In genomic region chr19:48961051-48961649, GRCh38 we compare ENCODE assay signal across 12 cellular contexts. TPM values are rescaled to one million over a fixed set of nuclear protein-coding genes. Genes with fewer than 3 reads are reported as not detected.
DNase-seq lines count a peak whose midpoint lies in the region; ATAC-seq, FAIRE-seq and TF ChIP-seq lines count a peak whose summit lies in the region.
"Had no signal": no experiment of that assay in that cellular context is flagged by ENCODE, and none has a peak within 500 bp of the region (broad histone marks: within the 10 kb centered on the region; RNA-seq: fewer than 3 reads in every experiment).

No MANE protein-coding gene starts in this region.

- no peaks in the 10 kb centered on the region for H3K27me3 Mint-ChIP-seq in activated T-helper 2 cell treated with anti-CD3 and anti-CD28 coated beads, Interferon-gamma antibody, Interleukin-2, Interleukin-4, amounts not matched to agents 10 μg/mL and 5 μg/mL and 100 μg/mL, durations not matched to agents 14 hours and 24 hours and 36 hours (ENCODE audit: low read depth)

- H3K27me3 ChIP-seq in HepG2 (ENCODE audit: control insufficient read depth in 1 of 2, insufficient read depth in 2 of 2, low read length in 2 of 2) = no peaks in the 10 kb centered on the region; a peak in 1 of 5 replicates
- no peaks in the 10 kb centered on the region for H3K27me3 ChIP-seq in right lobe of liver
- no peaks in the 10 kb centered on the region for H3K27me3 ChIP-seq in mucosa of stomach (ENCODE audit: control insufficient read depth, insufficient read depth, low read length)
- no peaks in the 10 kb centered on the region for H3K27me3 ChIP-seq in upper lobe of left lung
- H3K27me3 ChIP-seq: thyroid gland had no signal

- H3K27ac ChIP-seq in HepG2 (ENCODE audit: extremely low read length, insufficient read depth, low read length) (peak overlapping the region; percentile 100), right lobe of liver (no peak overlapping the region), upper lobe of left lung (peak overlapping the region in 3 of 4 donors; percentile 88 to 98 (median 93))

- no TSS peak for BruUV-seq in HepG2 (replicated peaks; lab: Mats Ljungman, UMichigan)

- FAIRE-seq in HepG2 (lab: Jason Lieb, UNC) = no peak

- 0 out of 2 replicates have a peak, but pooled peaks have one; percentile 7 for TF ChIP-seq RAD21 in HepG2 (CRISPR knock-in tag; IDR thresholded peaks at IDR 0.05)

- ATAC-seq in HepG2 (peak; percentile 1), right lobe of liver (no peak), upper lobe of left lung (ENCODE audit: low FRiP score in 2 of 2) (no peak), HG03280 (IDR thresholded peaks at IDR 0.05; ENCODE audit: unreplicated experiment) (no peak)

- CTCF ChIA-PET in HepG2 (lab: Yijun Ruan, JAX; ENCODE audit: low intra/inter-chr PET ratio, low total read pairs) = no interaction called here

- H3K36me3 ChIP-seq in HepG2 (replicated peaks in 1 of 2; ENCODE audit: control insufficient read depth in 1 of 2, insufficient read depth in 2 of 2, low read length in 2 of 2) (peaks cover 3 to 9% of the 10 kb centered on the region in 2 experiments; a peak in 4 of 5 replicates), right lobe of liver (peaks cover 0 to 8% (median 1%) of the 10 kb centered on the region in 4 donors), mucosa of stomach (ENCODE audit: control insufficient read depth, insufficient read depth, low read length) (no peaks in the 10 kb centered on the region), upper lobe of left lung (peaks cover under 1 to 7% (median 3%) of the 10 kb centered on the region in 4 donors)

- peaks cover 53% of the 10 kb centered on the region for H3K36me3 Mint-ChIP-seq in activated T-helper 2 cell treated with anti-CD3 and anti-CD28 coated beads, Interferon-gamma antibody, Interleukin-2, Interleukin-4, amounts not matched to agents 10 μg/mL and 5 μg/mL and 100 μg/mL, durations not matched to agents 14 hours and 24 hours and 36 hours (ENCODE audit: low read depth)

- no peak overlapping the region for H3K4me3 Mint-ChIP-seq in activated T-helper 2 cell treated with anti-CD3 and anti-CD28 coated beads, Interferon-gamma antibody, Interleukin-2, Interleukin-4, amounts not matched to agents 10 μg/mL and 5 μg/mL and 100 μg/mL, durations not matched to agents 14 hours and 24 hours and 36 hours (ENCODE audit: low read depth)

- H2AFZ ChIP-seq in HepG2 (ENCODE audit: low read length) = no peak overlapping the region

- peaks cover 24% of the 10 kb centered on the region for H3K79me2 ChIP-seq in HepG2 (ENCODE audit: insufficient read depth, low read length)

- no peaks in the 10 kb centered on the region for H3K9me3 Mint-ChIP-seq in activated T-helper 2 cell treated with anti-CD3 and anti-CD28 coated beads, Interferon-gamma antibody, Interleukin-2, Interleukin-4, amounts not matched to agents 10 μg/mL and 5 μg/mL and 100 μg/mL, durations not matched to agents 14 hours and 24 hours and 36 hours

- peak overlapping the region; percentile 97 for H3K4me2 ChIP-seq in HepG2 (ENCODE audit: low read depth, low read length)

- H3K4me1 ChIP-seq in HepG2 (ENCODE audit: insufficient read depth, low read length) (peaks cover 69% of the 10 kb centered on the region), right lobe of liver (peaks cover 0 to 15% (median 0%) of the 10 kb centered on the region in 4 donors), mucosa of stomach (ENCODE audit: control insufficient read depth, insufficient read depth, low read length) (peaks cover 49% of the 10 kb centered on the region), upper lobe of left lung (peaks cover 28 to 49% (median 35%) of the 10 kb centered on the region in 4 donors)

- H3K9ac ChIP-seq in HepG2 (ENCODE audit: insufficient read depth, low read depth, low read length) (peak overlapping the region; percentile 98), mucosa of stomach (ENCODE audit: low read length) (peak overlapping the region; percentile 15)

- H3K4me1 Mint-ChIP-seq in activated T-helper 2 cell treated with anti-CD3 and anti-CD28 coated beads, Interferon-gamma antibody, Interleukin-2, Interleukin-4, amounts not matched to agents 10 μg/mL and 5 μg/mL and 100 μg/mL, durations not matched to agents 14 hours and 24 hours and 36 hours (ENCODE audit: low read depth) = peaks cover 50% of the 10 kb centered on the region

- TF ChIP-seq EP300 in HepG2 (IDR thresholded peaks at IDR 0.05; ENCODE audit: low read depth in 2 of 2, low read length in 2 of 2) = no peak
- no peak for TF ChIP-seq EP300 in HepG2 (CRISPR knock-in tag; IDR thresholded peaks at IDR 0.05; ENCODE audit: borderline replicate concordance)
- no peak for TF ChIP-seq EP300 in upper lobe of left lung (IDR thresholded peaks at IDR 0.05)

- DNase-seq in HepG2 (ENCODE audit: low spot score) = peak; percentile 48
- DNase-seq in right lobe of liver = no peak
- DNase-seq in activated T-helper 2 cell treated with anti-CD3 and anti-CD28 coated beads, Interferon-gamma antibody, Interleukin-2, Interleukin-4, amounts not matched to agents 10 μg/mL and 5 μg/mL and 100 μg/mL, durations not matched to agents 14 hours and 24 hours and 36 hours (ENCODE audit: low spot score) = no peak
- peak in 1 of 2 donors; percentile 50 for DNase-seq in upper lobe of left lung
- DNase-seq in activated T-cell treated with anti-CD3 and anti-CD28 coated beads for 4 hours = no peak
- DNase-seq in SIG-M5 treated with dmso at 0.1 percent for 504 hours (lab: John Stamatoyannopoulos, UW; ENCODE audit: unreplicated experiment) = no peak
- DNase-seq: NCI-H146, thyroid gland had no signal

- TF ChIP-seq POLR2A in HepG2 (IDR thresholded peaks at IDR 0.05; ENCODE audit: insufficient read depth in 1 of 2, low read depth in 2 of 2, low read length in 2 of 2) (peak in 1 of 2 experiments; percentile 6; a peak in 1 of 4 replicates), right lobe of liver (IDR thresholded peaks at IDR 0.05) (no peak), upper lobe of left lung (IDR thresholded peaks at IDR 0.05) (no peak)

- TF ChIP-seq CTCF in HepG2 (CRISPR knock-in tag; IDR thresholded peaks at IDR 0.05) = no peak
- TF ChIP-seq CTCF in right lobe of liver (IDR thresholded peaks at IDR 0.05) = no peak
- no peak for TF ChIP-seq CTCF in upper lobe of left lung (IDR thresholded peaks at IDR 0.05)

- H3K9me3 ChIP-seq in HepG2 (ENCODE audit: low read length) (no peaks in the 10 kb centered on the region), right lobe of liver (no peaks in the 10 kb centered on the region), mucosa of stomach (ENCODE audit: control insufficient read depth, low read length) (no peaks in the 10 kb centered on the region), upper lobe of left lung (no peaks in the 10 kb centered on the region)
- H3K9me3 ChIP-seq: thyroid gland had no signal

- H3K27ac Mint-ChIP-seq in activated T-helper 2 cell treated with anti-CD3 and anti-CD28 coated beads, Interferon-gamma antibody, Interleukin-2, Interleukin-4, amounts not matched to agents 10 μg/mL and 5 μg/mL and 100 μg/mL, durations not matched to agents 14 hours and 24 hours and 36 hours = peak overlapping the region; percentile 70

- H4K20me1 ChIP-seq in HepG2 (ENCODE audit: insufficient read depth, low read length) = peaks cover 10% of the 10 kb centered on the region

- 50% methylated on average over 18 of the region's 19 CpGs for whole genome bisulfite sequencing in HepG2 (ENCODE audit: low lambda C conversion rate)
- 77% methylated on average over 8 of the region's 19 CpGs for whole genome bisulfite sequencing in right lobe of liver (ENCODE audit: insufficient coverage, low coverage, low lambda C conversion rate, missing lambda C conversion rate)
- 89 to 90% methylated on average over 19 of the region's 19 CpGs for WGBS in upper lobe of left lung, 2 donors

- POLR2A ChIA-PET in HepG2 (lab: Yijun Ruan, JAX) = interaction anchor here (1.0 to 2.8 kb wide), 10 partner anchors 8 to 342 kb away, joined by 3 to 35 read pairs (median 18); partner anchors contain the start of genes BAX, DHDH, GYS1 and PLEKHA4

- H3K4me3 ChIP-seq in HepG2 (replicated peaks in 1 of 3; ENCODE audit: insufficient read depth in 1 of 3, low read depth in 2 of 3, low read length in 3 of 3) = peak overlapping the region in 2 of 3 experiments; percentile 80; a peak in 3 of 6 replicates
- no peak overlapping the region for H3K4me3 ChIP-seq in right lobe of liver
- no peak overlapping the region for H3K4me3 ChIP-seq in mucosa of stomach (ENCODE audit: low read length)
- no peak overlapping the region for H3K4me3 ChIP-seq in upper lobe of left lung
- H3K4me3 ChIP-seq: thyroid gland had no signal

- in situ Hi-C loops in HepG2 (cut with HindIII; ENCODE audit: extremely low pct_ligation_motif_present, low pct_unique_long_range_greater_than_20kb) = loop anchor here (5.0 kb wide), 1 partner anchor 89 kb away; the partner anchor contains the start of gene PPP1R15A

- intact Hi-C loops in HepG2 (cut with micrococcal nuclease; ENCODE audit: unreplicated experiment) = loop anchor here (10.0 kb wide), 2 partner anchors 86 to 176 kb away; partner anchors contain the start of gene PPP1R15A
- intact Hi-C loops in right lobe of liver (cut with DNase I) = loop anchor here in 1 of 2 donors (10.0 kb wide), 1 partner anchor 56 kb away; the partner anchor contains the start of gene NUCB1
- intact Hi-C loops in activated T-helper 2 cell treated with anti-CD3 and anti-CD28 coated beads, Interferon-gamma antibody, Interleukin-2, Interleukin-4, amounts not matched to agents 10 μg/mL and 5 μg/mL and 100 μg/mL, durations not matched to agents 14 hours and 24 hours and 36 hours (cut with micrococcal nuclease) = no loop called here

RNA-seq across cellular contexts. Expression of gene FTL, which starts 4.0 kb away (rescaled TPM):
- total RNA-seq in HepG2 (2016; rRNA removed; fragmentation: Illumina TruSeq; extraction: Trizol) (3,909 and 8,800 TPM in 2 replicates), right lobe of liver (over 10,000 TPM in 3 of 6 experiments, 1,000 to 10,000 TPM in 3; 5,005 to 19,229 (median 10,447) TPM), upper lobe of left lung (over 10,000 TPM in 3 of 6 donors, 1,000 to 10,000 TPM in 3; 5,928 to 23,282 (median 11,982) TPM)
- total RNA-seq in HepG2 (2016; cell fraction: cytosol; rRNA removed; fragmentation: Illumina TruSeq; extraction: Trizol; ENCODE audit: low read depth) = 89,971 and 90,879 TPM in 2 replicates
- 3,851 and 8,859 TPM in 2 replicates for total RNA-seq in HepG2 (2016; cell fraction: insoluble cytoplasmic fraction; rRNA removed; fragmentation: Illumina TruSeq; extraction: Trizol)
- total RNA-seq in HepG2 (2016; cell fraction: membrane; rRNA removed; fragmentation: Illumina TruSeq; extraction: Trizol) = 51,578 and 56,338 TPM in 2 replicates
- 2,617 and 3,067 TPM in 2 replicates for total RNA-seq in HepG2 (2016; cell fraction: nucleus; rRNA removed; fragmentation: Illumina TruSeq; extraction: Trizol)
- polyA plus RNA-seq in HepG2 (2011; rRNA removed) = 2,513 and 2,721 TPM in 2 replicates
- 2,416 and 4,778 TPM in 2 replicates for polyA plus RNA-seq in HepG2 (2011; cell fraction: cytosol; rRNA removed)
- polyA plus RNA-seq in HepG2 (2011; cell fraction: nucleus; rRNA removed) = 1,286 and 1,341 TPM in 2 replicates
- polyA plus RNA-seq in HepG2 (2012) = 3,171 and 4,080 TPM in 2 replicates
- polyA plus RNA-seq in HepG2 (2016; cell fraction: cytosol; fragmentation: Illumina TruSeq; extraction: Trizol; ENCODE audit: low read depth) = 183,517 and 194,436 TPM in 2 replicates
- polyA plus RNA-seq in HepG2 (2016; cell fraction: insoluble cytoplasmic fraction; fragmentation: Illumina TruSeq; extraction: Trizol; ENCODE audit: low read depth) = 7,307 and 7,404 TPM in 2 replicates
- polyA plus RNA-seq in HepG2 (2016; cell fraction: membrane; fragmentation: Illumina TruSeq; extraction: Trizol; ENCODE audit: low read depth) = 88,210 and 91,472 TPM in 2 replicates
- polyA plus RNA-seq in HepG2 (2016; cell fraction: nucleus; fragmentation: Illumina TruSeq; extraction: Trizol; ENCODE audit: insufficient read depth, low read depth) = 7,073 and 8,244 TPM in 2 replicates
- polyA minus RNA-seq in HepG2 (2011; rRNA and poly(A)+ RNA removed; ENCODE audit: low replicate concordance) = 1,399 and 2,171 TPM in 2 replicates
- 634 and 932 TPM in 2 replicates for polyA minus RNA-seq in HepG2 (2011; cell fraction: cytosol; rRNA and poly(A)+ RNA removed)
- polyA minus RNA-seq in HepG2 (2011; cell fraction: nucleus; rRNA and poly(A)+ RNA removed) = 209 and 221 TPM in 2 replicates
- 646 and 658 TPM in 2 replicates for total RNA-seq in activated T-helper 2 cell treated with anti-CD3 and anti-CD28 coated beads, Interferon-gamma antibody, Interleukin-2, Interleukin-4, amounts not matched to agents 10 μg/mL and 5 μg/mL and 100 μg/mL, durations not matched to agents 14 hours and 24 hours and 36 hours

RNA-seq across cellular contexts. Expression of gene BAX, which starts 6.5 kb away (rescaled TPM):
- total RNA-seq in HepG2 (2016; rRNA removed; fragmentation: Illumina TruSeq; extraction: Trizol) (167 and 176 TPM in 2 replicates), right lobe of liver (10 to 100 TPM; 15.9 to 54.1 (median 30.8) TPM), upper lobe of left lung (100 to 1,000 TPM in 4 of 6 donors, 10 to 100 TPM in 2; 68.1 to 143 (median 112) TPM)
- 230 and 246 TPM in 2 replicates for total RNA-seq in HepG2 (2016; cell fraction: cytosol; rRNA removed; fragmentation: Illumina TruSeq; extraction: Trizol; ENCODE audit: low read depth)
- 165 and 193 TPM in 2 replicates for total RNA-seq in HepG2 (2016; cell fraction: insoluble cytoplasmic fraction; rRNA removed; fragmentation: Illumina TruSeq; extraction: Trizol)
- 237 and 254 TPM in 2 replicates for total RNA-seq in HepG2 (2016; cell fraction: membrane; rRNA removed; fragmentation: Illumina TruSeq; extraction: Trizol)
- total RNA-seq in HepG2 (2016; cell fraction: nucleus; rRNA removed; fragmentation: Illumina TruSeq; extraction: Trizol) = 96.5 and 102 TPM in 2 replicates
- 139 and 164 TPM in 2 replicates for polyA plus RNA-seq in HepG2 (2011; rRNA removed)
- 118 and 159 TPM in 2 replicates for polyA plus RNA-seq in HepG2 (2011; cell fraction: cytosol; rRNA removed)
- 330 and 345 TPM in 2 replicates for polyA plus RNA-seq in HepG2 (2011; cell fraction: nucleus; rRNA removed)
- polyA plus RNA-seq in HepG2 (2012) = 158 and 165 TPM in 2 replicates
- polyA plus RNA-seq in HepG2 (2016; cell fraction: cytosol; fragmentation: Illumina TruSeq; extraction: Trizol; ENCODE audit: low read depth) = 324 and 380 TPM in 2 replicates
- polyA plus RNA-seq in HepG2 (2016; cell fraction: insoluble cytoplasmic fraction; fragmentation: Illumina TruSeq; extraction: Trizol; ENCODE audit: low read depth) = 326 and 339 TPM in 2 replicates
- polyA plus RNA-seq in HepG2 (2016; cell fraction: membrane; fragmentation: Illumina TruSeq; extraction: Trizol; ENCODE audit: low read depth) = 331 and 356 TPM in 2 replicates
- 298 and 326 TPM in 2 replicates for polyA plus RNA-seq in HepG2 (2016; cell fraction: nucleus; fragmentation: Illumina TruSeq; extraction: Trizol; ENCODE audit: insufficient read depth, low read depth)
- polyA minus RNA-seq in HepG2 (2011; rRNA and poly(A)+ RNA removed; ENCODE audit: low replicate concordance) = 81.2 and 143 TPM in 2 replicates
- 66.1 and 82.4 TPM in 2 replicates for polyA minus RNA-seq in HepG2 (2011; cell fraction: cytosol; rRNA and poly(A)+ RNA removed)
- 85.3 and 90.1 TPM in 2 replicates for polyA minus RNA-seq in HepG2 (2011; cell fraction: nucleus; rRNA and poly(A)+ RNA removed)
- total RNA-seq in activated T-helper 2 cell treated with anti-CD3 and anti-CD28 coated beads, Interferon-gamma antibody, Interleukin-2, Interleukin-4, amounts not matched to agents 10 μg/mL and 5 μg/mL and 100 μg/mL, durations not matched to agents 14 hours and 24 hours and 36 hours = 232 and 242 TPM in 2 replicates

RNA-seq across cellular contexts. Expression of gene DHDH, which starts 27.7 kb away (rescaled TPM):
- total RNA-seq in HepG2 (2016; rRNA removed; fragmentation: Illumina TruSeq; extraction: Trizol) (0.13 and 0.29 TPM in 2 replicates), right lobe of liver (under 1 TPM in 1 of 6 experiments, not detected in 5; 0.29 TPM), upper lobe of left lung (1 to 10 TPM; 1.9 to 6.3 (median 2.8) TPM)
- total RNA-seq in HepG2 (2016; cell fraction: cytosol; rRNA removed; fragmentation: Illumina TruSeq; extraction: Trizol; ENCODE audit: low read depth) = not detected in 2 replicates
- 0.30 TPM in 1 of 2 replicates, not detected in the other for total RNA-seq in HepG2 (2016; cell fraction: insoluble cytoplasmic fraction; rRNA removed; fragmentation: Illumina TruSeq; extraction: Trizol)
- not detected in 2 replicates for total RNA-seq in HepG2 (2016; cell fraction: membrane; rRNA removed; fragmentation: Illumina TruSeq; extraction: Trizol)
- not detected in 2 replicates for total RNA-seq in HepG2 (2016; cell fraction: nucleus; rRNA removed; fragmentation: Illumina TruSeq; extraction: Trizol)
- polyA plus RNA-seq in HepG2 (2011; rRNA removed) = 0.91 and 1.9 TPM in 2 replicates
- polyA plus RNA-seq in HepG2 (2011; cell fraction: cytosol; rRNA removed) = 1.8 and 2.5 TPM in 2 replicates
- 1.9 and 2.8 TPM in 2 replicates for polyA plus RNA-seq in HepG2 (2011; cell fraction: nucleus; rRNA removed)
- 1.0 and 3.6 TPM in 2 replicates for polyA plus RNA-seq in HepG2 (2012)
- not detected in 2 replicates for polyA plus RNA-seq in HepG2 (2016; cell fraction: cytosol; fragmentation: Illumina TruSeq; extraction: Trizol; ENCODE audit: low read depth)
- not detected in 2 replicates for polyA plus RNA-seq in HepG2 (2016; cell fraction: insoluble cytoplasmic fraction; fragmentation: Illumina TruSeq; extraction: Trizol; ENCODE audit: low read depth)
- not detected in 2 replicates for polyA plus RNA-seq in HepG2 (2016; cell fraction: membrane; fragmentation: Illumina TruSeq; extraction: Trizol; ENCODE audit: low read depth)
- not detected in 2 replicates for polyA plus RNA-seq in HepG2 (2016; cell fraction: nucleus; fragmentation: Illumina TruSeq; extraction: Trizol; ENCODE audit: insufficient read depth, low read depth)
- 0.37 and 0.50 TPM in 2 replicates for polyA minus RNA-seq in HepG2 (2011; rRNA and poly(A)+ RNA removed; ENCODE audit: low replicate concordance)
- not detected in 2 replicates for polyA minus RNA-seq in HepG2 (2011; cell fraction: cytosol; rRNA and poly(A)+ RNA removed)
- polyA minus RNA-seq in HepG2 (2011; cell fraction: nucleus; rRNA and poly(A)+ RNA removed) = 0.77 TPM in 1 of 2 replicates, not detected in the other
- total RNA-seq in activated T-helper 2 cell treated with anti-CD3 and anti-CD28 coated beads, Interferon-gamma antibody, Interleukin-2, Interleukin-4, amounts not matched to agents 10 μg/mL and 5 μg/mL and 100 μg/mL, durations not matched to agents 14 hours and 24 hours and 36 hours = 0.67 TPM in 1 of 2 replicates, not detected in the other
- total RNA-seq: fibroblast of villous mesenchyme, lung microvascular endothelial cell, thyroid gland had no signal

RNA-seq across cellular contexts. Expression of gene GYS1, which starts 32.0 kb away (rescaled TPM):
- 16.4 and 18.4 TPM in 2 replicates for total RNA-seq in HepG2 (2016; rRNA removed; fragmentation: Illumina TruSeq; extraction: Trizol)
- 5.2 and 5.3 TPM in 2 replicates for total RNA-seq in HepG2 (2016; cell fraction: cytosol; rRNA removed; fragmentation: Illumina TruSeq; extraction: Trizol; ENCODE audit: low read depth)
- 13.3 and 20.4 TPM in 2 replicates for total RNA-seq in HepG2 (2016; cell fraction: insoluble cytoplasmic fraction; rRNA removed; fragmentation: Illumina TruSeq; extraction: Trizol)
- total RNA-seq in HepG2 (2016; cell fraction: membrane; rRNA removed; fragmentation: Illumina TruSeq; extraction: Trizol) = 4.9 and 5.1 TPM in 2 replicates
- 17.7 and 22.5 TPM in 2 replicates for total RNA-seq in HepG2 (2016; cell fraction: nucleus; rRNA removed; fragmentation: Illumina TruSeq; extraction: Trizol)
- polyA plus RNA-seq in HepG2 (2011; rRNA removed) = 34.3 and 42.1 TPM in 2 replicates
- 15.4 and 24.0 TPM in 2 replicates for polyA plus RNA-seq in HepG2 (2011; cell fraction: cytosol; rRNA removed)
- polyA plus RNA-seq in HepG2 (2011; cell fraction: nucleus; rRNA removed) = 43.8 and 62.9 TPM in 2 replicates
- polyA plus RNA-seq in HepG2 (2012) = 10.2 and 20.0 TPM in 2 replicates
- polyA plus RNA-seq in HepG2 (2016; cell fraction: cytosol; fragmentation: Illumina TruSeq; extraction: Trizol; ENCODE audit: low read depth) = 1.1 and 1.4 TPM in 2 replicates
- 10.8 and 15.0 TPM in 2 replicates for polyA plus RNA-seq in HepG2 (2016; cell fraction: insoluble cytoplasmic fraction; fragmentation: Illumina TruSeq; extraction: Trizol; ENCODE audit: low read depth)
- polyA plus RNA-seq in HepG2 (2016; cell fraction: membrane; fragmentation: Illumina TruSeq; extraction: Trizol; ENCODE audit: low read depth) = 2.9 and 3.5 TPM in 2 replicates
- polyA plus RNA-seq in HepG2 (2016; cell fraction: nucleus; fragmentation: Illumina TruSeq; extraction: Trizol; ENCODE audit: insufficient read depth, low read depth) = 28.6 and 30.1 TPM in 2 replicates
- 85.1 and 134 TPM in 2 replicates for polyA minus RNA-seq in HepG2 (2011; rRNA and poly(A)+ RNA removed; ENCODE audit: low replicate concordance)
- 22.2 and 28.2 TPM in 2 replicates for polyA minus RNA-seq in HepG2 (2011; cell fraction: cytosol; rRNA and poly(A)+ RNA removed)
- 26.5 and 44.0 TPM in 2 replicates for polyA minus RNA-seq in HepG2 (2011; cell fraction: nucleus; rRNA and poly(A)+ RNA removed)
- 10 to 100 TPM in 2 of 6 experiments, 1 to 10 TPM in 4; 4.7 to 12.5 (median 8.9) TPM for total RNA-seq in right lobe of liver
- 68.5 and 70.3 TPM in 2 replicates for total RNA-seq in activated T-helper 2 cell treated with anti-CD3 and anti-CD28 coated beads, Interferon-gamma antibody, Interleukin-2, Interleukin-4, amounts not matched to agents 10 μg/mL and 5 μg/mL and 100 μg/mL, durations not matched to agents 14 hours and 24 hours and 36 hours
- total RNA-seq in upper lobe of left lung = 10 to 100 TPM; 26.4 to 79.6 (median 35.6) TPM

RNA-seq across cellular contexts. Expression of gene RUVBL2, which starts 32.5 kb away (rescaled TPM):
- total RNA-seq in HepG2 (2016; rRNA removed; fragmentation: Illumina TruSeq; extraction: Trizol) (108 and 122 TPM in 2 replicates), right lobe of liver (10 to 100 TPM; 22.8 to 66.7 (median 32.3) TPM), upper lobe of left lung (100 to 1,000 TPM in 2 of 6 donors, 10 to 100 TPM in 4; 45.7 to 105 (median 70.6) TPM)
- 42.8 and 44.4 TPM in 2 replicates for total RNA-seq in HepG2 (2016; cell fraction: cytosol; rRNA removed; fragmentation: Illumina TruSeq; extraction: Trizol; ENCODE audit: low read depth)
- total RNA-seq in HepG2 (2016; cell fraction: insoluble cytoplasmic fraction; rRNA removed; fragmentation: Illumina TruSeq; extraction: Trizol) = 98.2 and 127 TPM in 2 replicates
- 53.1 and 56.0 TPM in 2 replicates for total RNA-seq in HepG2 (2016; cell fraction: membrane; rRNA removed; fragmentation: Illumina TruSeq; extraction: Trizol)
- total RNA-seq in HepG2 (2016; cell fraction: nucleus; rRNA removed; fragmentation: Illumina TruSeq; extraction: Trizol) = 57.1 and 62.8 TPM in 2 replicates
- 109 and 120 TPM in 2 replicates for polyA plus RNA-seq in HepG2 (2011; rRNA removed)
- polyA plus RNA-seq in HepG2 (2011; cell fraction: cytosol; rRNA removed) = 120 and 188 TPM in 2 replicates
- polyA plus RNA-seq in HepG2 (2011; cell fraction: nucleus; rRNA removed) = 169 and 241 TPM in 2 replicates
- polyA plus RNA-seq in HepG2 (2012) = 71.6 and 76.0 TPM in 2 replicates
- 38.1 and 42.9 TPM in 2 replicates for polyA plus RNA-seq in HepG2 (2016; cell fraction: cytosol; fragmentation: Illumina TruSeq; extraction: Trizol; ENCODE audit: low read depth)
- 87.8 and 103 TPM in 2 replicates for polyA plus RNA-seq in HepG2 (2016; cell fraction: insoluble cytoplasmic fraction; fragmentation: Illumina TruSeq; extraction: Trizol; ENCODE audit: low read depth)
- 44.0 and 49.8 TPM in 2 replicates for polyA plus RNA-seq in HepG2 (2016; cell fraction: membrane; fragmentation: Illumina TruSeq; extraction: Trizol; ENCODE audit: low read depth)
- 101 and 102 TPM in 2 replicates for polyA plus RNA-seq in HepG2 (2016; cell fraction: nucleus; fragmentation: Illumina TruSeq; extraction: Trizol; ENCODE audit: insufficient read depth, low read depth)
- 203 and 355 TPM in 2 replicates for polyA minus RNA-seq in HepG2 (2011; rRNA and poly(A)+ RNA removed; ENCODE audit: low replicate concordance)
- polyA minus RNA-seq in HepG2 (2011; cell fraction: cytosol; rRNA and poly(A)+ RNA removed) = 65.7 and 86.3 TPM in 2 replicates
- 47.3 and 59.2 TPM in 2 replicates for polyA minus RNA-seq in HepG2 (2011; cell fraction: nucleus; rRNA and poly(A)+ RNA removed)
- 160 and 170 TPM in 2 replicates for total RNA-seq in activated T-helper 2 cell treated with anti-CD3 and anti-CD28 coated beads, Interferon-gamma antibody, Interleukin-2, Interleukin-4, amounts not matched to agents 10 μg/mL and 5 μg/mL and 100 μg/mL, durations not matched to agents 14 hours and 24 hours and 36 hours

Comparison
In these comparisons a context has a peak if more than half of its experiments do, and no peak if none do; other contexts are left out.
1. H3K27ac ChIP-seq: peak in HepG2 (single experiment) and upper lobe of left lung (3 of 4); none in right lobe of liver (0 of 3).
2. H3K4me3 ChIP-seq: peak in HepG2 (2 of 3); none in right lobe of liver (0 of 3), mucosa of stomach (single experiment) and upper lobe of left lung (0 of 4).